14 cellular contexts compared by ENCODE assay signal in genomic region chr14:68692916-68693771, GRCh38.
DNase-seq lines count a peak whose midpoint lies in the region; ATAC-seq and TF ChIP-seq lines count a peak whose summit lies in the region.
"Had no signal": no experiment of that assay in that cellular context is flagged by ENCODE, and none has a peak within 500 bp of the region (broad histone marks: within the 10 kb centered on the region; RNA-seq: fewer than 3 reads in every experiment).

No MANE protein-coding gene starts in this region.

- H3K27ac Mint-ChIP-seq in CD8-positive, alpha-beta memory T cell: peak overlapping the region in 4 of 8 donors; percentile 8 to 93 (median 60)

- peak; percentile 80 for DNase-seq in BJ (ENCODE audit: low read depth)
- peak; percentile 46 for DNase-seq in RPMI7951 (ENCODE audit: low read depth)
- peak; percentile 92 for DNase-seq in fibroblast of peridontal ligament (ENCODE audit: extremely low read depth)
- DNase-seq in non-pigmented ciliary epithelial cell (ENCODE audit: low read depth): peak; percentile 50
- DNase-seq in C1 segment of cervical spinal cord (lab: John Stamatoyannopoulos, UW): no peak
- DNase-seq in CD8-positive, alpha-beta memory T cell: no peak
- DNase-seq in NCI-H1417 (lab: John Stamatoyannopoulos, UW): no peak
- DNase-seq: body of pancreas, COR-L47, NCI-H524 treated with DMSO at 0.1 percent for 48 hours, SW 1271 had no signal

- no peaks in the 10 kb centered on the region for H3K36me3 ChIP-seq in BJ (ENCODE audit: control insufficient read depth, insufficient read depth, low read length)
- no peaks in the 10 kb centered on the region for H3K36me3 ChIP-seq in CD8-positive, alpha-beta memory T cell (ENCODE audit: insufficient read depth, low read length)
- H3K36me3 ChIP-seq: neutrophil had no signal

- POLR2A ChIA-PET in BJ (lab: Charles Lee): interaction anchor here (0.9 kb wide), 1 partner anchor 93 kb away, joined by 4 read pairs; no protein-coding TSS in a partner anchor
- POLR2A ChIA-PET in CD8-positive, alpha-beta memory T cell (lab: Charles Lee): interaction anchor here (0.6 kb wide), 1 partner anchor 63 kb away, joined by 4 read pairs; no protein-coding TSS in a partner anchor

- no peaks in the 10 kb centered on the region for H3K9me3 ChIP-seq in CD8-positive, alpha-beta memory T cell (ENCODE audit: low read length)
- H3K9me3 ChIP-seq: body of pancreas, neutrophil had no signal

- H3K36me3 Mint-ChIP-seq in CD8-positive, alpha-beta memory T cell: no peaks in the 10 kb centered on the region

- no peak for TF ChIP-seq CTCF in BJ (IDR thresholded peaks at IDR 0.05; ENCODE audit: insufficient read depth, low read depth, low read length)

- H3K27me3 Mint-ChIP-seq in CD8-positive, alpha-beta memory T cell: no peaks in the 10 kb centered on the region

- no peak for ATAC-seq in GM21526 (IDR thresholded peaks at IDR 0.05; ENCODE audit: low FRiP score, unreplicated experiment)
- ATAC-seq: body of pancreas had no signal

- no peaks in the 10 kb centered on the region for H3K27me3 ChIP-seq in BJ (ENCODE audit: control insufficient read depth, insufficient read depth, low read length)
- no peaks in the 10 kb centered on the region for H3K27me3 ChIP-seq in CD8-positive, alpha-beta memory T cell (ENCODE audit: insufficient read depth, low read length, poor library complexity, severe bottlenecking)
- H3K27me3 ChIP-seq: body of pancreas had no signal

- no peaks in the 10 kb centered on the region for H3K4me1 ChIP-seq in CD8-positive, alpha-beta memory T cell (ENCODE audit: insufficient read depth, low read length)
- H3K4me1 ChIP-seq: body of pancreas had no signal

- no peak overlapping the region for H3K4me3 Mint-ChIP-seq in CD8-positive, alpha-beta memory T cell

- peaks cover 22 to 31% (median 26%) of the 10 kb centered on the region in 3 donors for H3K4me1 Mint-ChIP-seq in CD8-positive, alpha-beta memory T cell

- H3K4me3 ChIP-seq in BJ (ENCODE audit: low read depth, low read length): no peak overlapping the region
- no peak overlapping the region for H3K4me3 ChIP-seq in CD8-positive, alpha-beta memory T cell (ENCODE audit: low read length)
- H3K4me3 ChIP-seq: body of pancreas had no signal

- H3K27ac ChIP-seq in CD8-positive, alpha-beta memory T cell (ENCODE audit: low read depth, low read length): no peak overlapping the region
- H3K27ac ChIP-seq: body of pancreas, KMS-11, neutrophil had no signal

- H3K9me3 Mint-ChIP-seq in CD8-positive, alpha-beta memory T cell: no peaks in the 10 kb centered on the region

- CTCF ChIA-PET in BJ (lab: Yijun Ruan, JAX): interaction anchor here (0.8 to 2.7 kb wide), 7 partner anchors 9 to 144 kb away, joined by 3 to 10 read pairs (median 3); no protein-coding TSS in a partner anchor
- CTCF ChIA-PET in CD8-positive, alpha-beta memory T cell (lab: Charles Lee): interaction anchor here (0.5 to 0.9 kb wide), 2 partner anchors 10 to 36 kb away, joined by 3 read pairs; no protein-coding TSS in a partner anchor

Comparison
In these comparisons a context has a peak if more than half of its experiments do, and no peak if none do; other contexts are left out.
1. DNase-seq: peak in BJ (single experiment), RPMI7951 (single experiment), fibroblast of peridontal ligament (single experiment) and non-pigmented ciliary epithelial cell (single experiment); none in C1 segment of cervical spinal cord (0 of 14), CD8-positive, alpha-beta memory T cell (0 of 5) and NCI-H1417 (0 of 3).